Comparison of ENCODE assay signal across 8 cellular contexts in genomic region chr11:58675344-58676155, GRCh38. TPM values are rescaled to one million over a fixed set of nuclear protein-coding genes. Genes with fewer than 3 reads are reported as not detected.
DNase-seq lines count a peak whose midpoint lies in the region; FAIRE-seq and TF ChIP-seq lines count a peak whose summit lies in the region.

No MANE protein-coding gene starts in this region.

- H3K4me1 Mint-ChIP-seq in HFFc6 (ENCODE audit: low read depth) = no peaks in the 10 kb centered on the region

- H3K27me3 ChIP-seq in bronchial epithelial cell (ENCODE audit: control insufficient read depth, insufficient read depth, low read length) = no peaks in the 10 kb centered on the region

- H3K27me3 Mint-ChIP-seq in HFFc6 (ENCODE audit: insufficient read depth) = peaks cover 19% of the 10 kb centered on the region

- H3K4me3 ChIP-seq in WI38 (ENCODE audit: low read depth, low read length) (no peak overlapping the region), bronchial epithelial cell (ENCODE audit: low read depth, low read length) (no peak overlapping the region)

- no peak overlapping the region for H3K4me3 Mint-ChIP-seq in HFFc6

- DNase-seq in NCI-H526 (lab: John Stamatoyannopoulos, UW) (peak; percentile 15 to 73), NCI-H526 treated with DMSO at 0.1 percent for 48 hours (lab: John Stamatoyannopoulos, UW) (no peak), HFFc6 (peak; percentile 66), NCI-H1092 treated with DMSO at 0.1 percent for 48 hours (lab: John Stamatoyannopoulos, UW) (peak; percentile 27), bronchial epithelial cell (ENCODE audit: low read depth) (peak; percentile 49), kidney tubule cell (ENCODE audit: low spot score) (peak; percentile 72)
- peak; percentile 62 for DNase-seq in stimulated activated CD4-positive, alpha-beta T cell treated with anti-CD3 and anti-CD28 coated beads, Interleukin-2, amount 100 ng/mL, for 4 hours (ENCODE audit: low read depth)

- no peaks in the 10 kb centered on the region for H3K36me3 ChIP-seq in bronchial epithelial cell (ENCODE audit: control insufficient read depth, insufficient read depth, low read length)

- H3K9me3 Mint-ChIP-seq in HFFc6 = no peaks in the 10 kb centered on the region

- no peaks in the 10 kb centered on the region for H3K36me3 Mint-ChIP-seq in HFFc6 (ENCODE audit: low read depth)

- peak; percentile 95 for TF ChIP-seq CTCF in HFFc6 (IDR thresholded peaks at IDR 0.05)
- peak; percentile 98 for TF ChIP-seq CTCF in WI38 (IDR thresholded peaks at IDR 0.05; ENCODE audit: low read depth, low read length)
- TF ChIP-seq CTCF in bronchial epithelial cell (IDR thresholded peaks at IDR 0.05; ENCODE audit: insufficient read depth, low read length, severe bottlenecking) = peak; percentile 95

- no peak overlapping the region for H3K27ac Mint-ChIP-seq in HFFc6

- peak; percentile 18 for FAIRE-seq in bronchial epithelial cell (lab: Jason Lieb, UNC)

RNA-seq across cellular contexts. Expression of gene CNTF, which starts 53.1 kb away (rescaled TPM):
- 1 to 10 TPM in 4 of 6 experiments, under 1 TPM in 2; 0.91 to 1.7 (median 1.2) TPM for total RNA-seq in HFFc6 (2021; fragmentation: NEBNext Ultra II Directional; extraction: Animal tissue kit (Norgen Biotek cat#: 25700))
- total RNA-seq in bronchial epithelial cell = 2.0 and 2.4 TPM in 2 replicates

RNA-seq across cellular contexts. Expression of gene GLYAT, which starts 56.2 kb away (rescaled TPM):
- total RNA-seq in HFFc6 (2021; fragmentation: NEBNext Ultra II Directional; extraction: Animal tissue kit (Norgen Biotek cat#: 25700)) = not detected
- total RNA-seq in bronchial epithelial cell = not detected in 2 replicates
